ENCODE assay signal across 20 cellular contexts in genomic region chr2:187877391-187877790, GRCh38.
"Had no signal": no experiment of that assay in that cellular context is flagged by ENCODE, and none has a peak within 500 bp of the region (broad histone marks: within the 10 kb centered on the region; RNA-seq: fewer than 3 reads in every experiment).

No MANE protein-coding gene starts in this region.

- ATAC-seq: activated naive CD4-positive, alpha-beta T cell treated with anti-CD3 and anti-CD28 coated beads, Interleukin-2, amount 50 U/mL, for 72 hours; effector memory CD8-positive, alpha-beta T cell; naive thymus-derived CD8-positive, alpha-beta T cell had no signal

- H3K36me3 ChIP-seq: adrenal gland, breast epithelium, vagina had no signal

- H3K9me3 ChIP-seq: adrenal gland, breast epithelium, vagina had no signal

- FAIRE-seq: astrocyte had no signal

- H3K27me3 ChIP-seq: adrenal gland, breast epithelium, vagina had no signal

- DNase-seq: activated CD4-positive, alpha-beta T cell treated with anti-CD3 and anti-CD28 coated beads for 1 hour; activated CD4-positive, alpha-beta T cell treated with anti-CD3 and anti-CD28 coated beads, Interleukin-2, amount 50 U/mL, for 48 hours; activated gamma-delta T cell treated with Interleukin-2 at 50 U/mL for 16 hours; adrenal gland; effector memory CD8-positive, alpha-beta T cell; glutamatergic neuron; mesendoderm; naive thymus-derived CD8-positive, alpha-beta T cell; posterior cingulate gyrus; retina; stimulated activated CD4-positive, alpha-beta T cell treated with anti-CD3 and anti-CD28 coated beads, Interleukin-2, amount 100 ng/mL, for 24 hours; stimulated activated naive CD4-positive, alpha-beta T cell treated with Interleukin-2 at 50 U/mL for 16 hours; SW 1271; T-helper 2 cell; trophoblast cell had no signal

- H3K27ac ChIP-seq: adrenal gland, breast epithelium, vagina, VCaP had no signal

- H3K4me1 ChIP-seq: adrenal gland, breast epithelium, vagina had no signal

- H3K4me3 ChIP-seq: adrenal gland, breast epithelium, vagina had no signal
